In genomic region chr10:44186150-44186549, GRCh38 we compare ENCODE assay signal across 17 cellular contexts.
DNase-seq lines count a peak whose midpoint lies in the region; ATAC-seq and TF ChIP-seq lines count a peak whose summit lies in the region.
"Had no signal": no experiment of that assay in that cellular context is flagged by ENCODE, and none has a peak within 500 bp of the region (broad histone marks: within the 10 kb centered on the region; RNA-seq: fewer than 3 reads in every experiment).

No MANE protein-coding gene starts in this region.

- DNase-seq in AG09319 (ENCODE audit: extremely low read depth, low read depth): peak; percentile 85
- DNase-seq in Kasumi-1 (lab: John Stamatoyannopoulos, UW): peak; percentile 13 to 20
- DNase-seq in fibroblast of gingiva (ENCODE audit: low read depth): peak; percentile 90
- DNase-seq in left kidney (ENCODE audit: low read depth, low spot score): peak; percentile 28
- no peak for DNase-seq in SW 1271 (lab: John Stamatoyannopoulos, UW)
- no peak for DNase-seq in activated CD8-positive, alpha-beta memory T cell treated with anti-CD3 and anti-CD28 coated beads, Interleukin-2, amount 50 U/mL, for 4 hours
- no peak for DNase-seq in posterior vena cava (ENCODE audit: low spot score)
- DNase-seq: activated CD4-positive, alpha-beta T cell treated with anti-CD3 and anti-CD28 coated beads for 36 hours; activated naive CD8-positive, alpha-beta T cell treated with anti-CD3 and anti-CD28 coated beads for 36 hours; CD8-positive, alpha-beta memory T cell; glutamatergic neuron; NCI-H1092 treated with DMSO at 0.1 percent for 48 hours; small intestine; stimulated activated naive CD4-positive, alpha-beta T cell treated with Interleukin-2 at 50 U/mL for 16 hours had no signal

- ATAC-seq in HG03521 (IDR thresholded peaks at IDR 0.05; ENCODE audit: unreplicated experiment): no peak
- ATAC-seq: activated CD4-positive, alpha-beta T cell treated with anti-CD3 and anti-CD28 coated beads for 36 hours; activated T-helper 17 cell treated with anti-CD3 and anti-CD28 coated beads, Interleukin-2, amount 50 U/mL, for 72 hours; left lobe of liver had no signal

- intact Hi-C loops in posterior vena cava (cut with DNase I): no loop called here

- TF ChIP-seq CTCF in AG09319 (IDR thresholded peaks at IDR 0.05; ENCODE audit: low read depth, low read length): no peak

Comparison
In these comparisons a context has a peak if more than half of its experiments do, and no peak if none do; other contexts are left out.
1. DNase-seq: peak in AG09319 (single experiment), Kasumi-1 (2 of 2), fibroblast of gingiva (single experiment) and left kidney (single experiment); none in SW 1271 (0 of 2), activated CD8-positive, alpha-beta memory T cell treated with anti-CD3 and anti-CD28 coated beads, Interleukin-2, amount 50 U/mL, for 4 hours (single experiment) and posterior vena cava (single experiment).